1 cellular context compared by ENCODE assay signal in genomic region chr14:99320105-99320572, GRCh38.
TF ChIP-seq lines count a peak whose summit lies in the region.

No MANE protein-coding gene starts in this region.

TF ChIP-seq in GM23338, 12 proteins besides CTCF, POLR2A, EP300 and RAD21 (continued from another document):
- TF ChIP-seq ZNF462 (CRISPR knock-in tag; IDR thresholded peaks at IDR 0.05) = no peak
